25 cellular contexts compared by ENCODE assay signal in the genomic region with DNA sequence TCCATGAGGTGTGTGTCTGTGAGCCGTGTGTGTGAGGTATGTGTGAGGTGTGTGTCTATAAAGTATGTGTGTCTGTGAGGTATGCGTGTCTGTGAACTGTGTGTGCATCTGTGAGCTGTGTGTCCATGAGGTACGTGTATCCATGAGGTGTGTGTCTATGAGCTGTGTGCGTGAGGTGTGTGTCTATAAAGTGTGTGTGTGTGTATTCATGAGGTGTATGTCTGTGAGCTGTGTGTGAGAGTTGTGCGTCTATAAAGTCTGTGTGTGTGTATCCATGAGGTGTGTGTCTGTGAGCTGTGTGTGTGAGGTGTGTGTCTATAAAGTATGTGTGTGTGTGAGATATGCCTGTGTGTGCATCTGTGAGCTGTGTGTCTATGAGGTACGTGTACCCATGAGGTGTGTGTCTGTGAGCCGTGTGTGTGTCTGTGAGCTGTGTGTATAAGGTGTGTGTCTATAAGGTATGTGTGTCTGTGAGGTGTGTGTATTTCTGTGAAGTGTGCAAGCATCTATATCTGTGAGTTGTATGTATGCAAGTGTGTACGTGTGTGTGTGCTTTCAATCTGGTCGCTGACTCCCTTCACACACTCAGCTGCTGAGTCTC.
"Had no signal": no experiment of that assay in that cellular context is flagged by ENCODE, and none has a peak within 500 bp of the region (broad histone marks: within the 10 kb centered on the region; RNA-seq: fewer than 3 reads in every experiment).

No MANE protein-coding gene starts in this region.

- DNase-seq: dermis blood vessel endothelial cell; effector memory CD4-positive, alpha-beta T cell; erythroblast; esophagus squamous epithelium; foreskin melanocyte; hypothalamus; immature natural killer cell; islet precursor cell; left ventricle myocardium superior; lower lobe of right lung; natural killer cell; sigmoid colon; stimulated activated CD4-positive, alpha-beta T cell treated with anti-CD3 and anti-CD28 coated beads, Interleukin-2, amount 100 ng/mL, for 24 hours; stimulated activated CD4-positive, alpha-beta T cell treated with anti-CD3 and anti-CD28 coated beads, Interleukin-4, amount 100 ng/mL, for 24 hours; stimulated activated naive CD4-positive, alpha-beta T cell treated with Interleukin-2 at 50 U/mL for 16 hours; substantia nigra; testis; tibial artery; upper lobe of right lung had no signal

- H3K36me3 ChIP-seq: esophagus squamous epithelium, lower lobe of right lung, neutrophil, sigmoid colon, tibial artery, upper lobe of right lung had no signal

- FAIRE-seq: endometrium had no signal

- H3K9me3 Mint-ChIP-seq: immature natural killer cell; natural killer cell; stimulated activated effector memory CD8-positive, alpha-beta T cell treated with anti-CD3 and anti-CD28 coated beads, Interleukin-12 subunit alpha, Interleukin-12 subunit beta, amount 100 ng/mL, for 72 hours had no signal

- H3K4me3 ChIP-seq: coronary artery, esophagus squamous epithelium, lower lobe of right lung, sigmoid colon, testis, tibial artery, upper lobe of right lung had no signal

- H2AFZ ChIP-seq: parathyroid adenoma had no signal

- H3K36me3 Mint-ChIP-seq: immature natural killer cell; natural killer cell; stimulated activated effector memory CD8-positive, alpha-beta T cell treated with anti-CD3 and anti-CD28 coated beads, Interleukin-12 subunit alpha, Interleukin-12 subunit beta, amount 100 ng/mL, for 72 hours had no signal

- H3K4me1 Mint-ChIP-seq: immature natural killer cell, natural killer cell had no signal

- H3K27me3 Mint-ChIP-seq: progenitor cell of endocrine pancreas had no signal

- H3K27me3 ChIP-seq: sigmoid colon, testis, tibial artery, upper lobe of right lung had no signal

- H3K4me1 ChIP-seq: parathyroid adenoma, upper lobe of right lung had no signal

- H3K9ac ChIP-seq: parathyroid adenoma had no signal

- H3K4me3 Mint-ChIP-seq: immature natural killer cell; natural killer cell; stimulated activated effector memory CD8-positive, alpha-beta T cell treated with anti-CD3 and anti-CD28 coated beads, Interleukin-12 subunit alpha, Interleukin-12 subunit beta, amount 100 ng/mL, for 72 hours had no signal

- H3K27ac Mint-ChIP-seq: immature natural killer cell; natural killer cell; stimulated activated effector memory CD8-positive, alpha-beta T cell treated with anti-CD3 and anti-CD28 coated beads, Interleukin-12 subunit alpha, Interleukin-12 subunit beta, amount 100 ng/mL, for 72 hours had no signal

- H3K9me3 ChIP-seq: esophagus squamous epithelium, lower lobe of right lung, neutrophil, sigmoid colon, testis, tibial artery, upper lobe of right lung had no signal

- H3K27ac ChIP-seq: coronary artery, esophagus squamous epithelium, lower lobe of right lung, neutrophil, parathyroid adenoma, sigmoid colon, testis, tibial artery, upper lobe of right lung had no signal

- H3K79me2 ChIP-seq: parathyroid adenoma had no signal
